Comparison of ENCODE assay signal across 8 cellular contexts in genomic region chr9:132406554-132407122, GRCh38. TPM values are rescaled to one million over a fixed set of nuclear protein-coding genes. Genes with fewer than 3 reads are reported as not detected.
DNase-seq lines count a peak whose midpoint lies in the region; ATAC-seq, FAIRE-seq and TF ChIP-seq lines count a peak whose summit lies in the region.

A gene with protein sequence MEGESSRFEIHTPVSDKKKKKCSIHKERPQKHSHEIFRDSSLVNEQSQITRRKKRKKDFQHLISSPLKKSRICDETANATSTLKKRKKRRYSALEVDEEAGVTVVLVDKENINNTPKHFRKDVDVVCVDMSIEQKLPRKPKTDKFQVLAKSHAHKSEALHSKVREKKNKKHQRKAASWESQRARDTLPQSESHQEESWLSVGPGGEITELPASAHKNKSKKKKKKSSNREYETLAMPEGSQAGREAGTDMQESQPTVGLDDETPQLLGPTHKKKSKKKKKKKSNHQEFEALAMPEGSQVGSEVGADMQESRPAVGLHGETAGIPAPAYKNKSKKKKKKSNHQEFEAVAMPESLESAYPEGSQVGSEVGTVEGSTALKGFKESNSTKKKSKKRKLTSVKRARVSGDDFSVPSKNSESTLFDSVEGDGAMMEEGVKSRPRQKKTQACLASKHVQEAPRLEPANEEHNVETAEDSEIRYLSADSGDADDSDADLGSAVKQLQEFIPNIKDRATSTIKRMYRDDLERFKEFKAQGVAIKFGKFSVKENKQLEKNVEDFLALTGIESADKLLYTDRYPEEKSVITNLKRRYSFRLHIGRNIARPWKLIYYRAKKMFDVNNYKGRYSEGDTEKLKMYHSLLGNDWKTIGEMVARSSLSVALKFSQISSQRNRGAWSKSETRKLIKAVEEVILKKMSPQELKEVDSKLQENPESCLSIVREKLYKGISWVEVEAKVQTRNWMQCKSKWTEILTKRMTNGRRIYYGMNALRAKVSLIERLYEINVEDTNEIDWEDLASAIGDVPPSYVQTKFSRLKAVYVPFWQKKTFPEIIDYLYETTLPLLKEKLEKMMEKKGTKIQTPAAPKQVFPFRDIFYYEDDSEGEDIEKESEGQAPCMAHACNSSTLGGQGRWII (minus strand): TSS chr9:132406840. CDS start chr9:132402821, 4,019 bp downstream.

- no peak for TF ChIP-seq CTCF in CD8-positive, alpha-beta T cell (IDR thresholded peaks at IDR 0.05)

- peak within 1 kb of the TSS; percentile 91 for H3K27ac Mint-ChIP-seq in CD8-positive, alpha-beta T cell
- peak within 1 kb of the TSS; percentile 89 to 93 for H3K27ac Mint-ChIP-seq in effector memory CD8-positive, alpha-beta T cell
- H3K27ac Mint-ChIP-seq in memory B cell: peak within 1 kb of the TSS; percentile 95

- peaks cover 58% of the 10 kb centered on the region for H3K4me1 Mint-ChIP-seq in CD8-positive, alpha-beta T cell (ENCODE audit: low read depth)
- H3K4me1 Mint-ChIP-seq in effector memory CD8-positive, alpha-beta T cell (ENCODE audit: low read depth in 2 of 2): peaks cover 41 to 48% of the 10 kb centered on the region in 2 donors
- H3K4me1 Mint-ChIP-seq in memory B cell: peaks cover 33% of the 10 kb centered on the region

- POLR2A ChIA-PET in CD8-positive, alpha-beta T cell (lab: Charles Lee): interaction anchor here (0.7 kb wide), 1 partner anchor 143 kb away, joined by 3 read pairs; no protein-coding TSS in a partner anchor

- CTCF ChIA-PET in CD8-positive, alpha-beta T cell (lab: Charles Lee): interaction anchor here (1.9 kb wide), 1 partner anchor 168 kb away, joined by 5 read pairs; no protein-coding TSS in a partner anchor

- intact Hi-C loops in CD8-positive, alpha-beta T cell (cut with DNase I, micrococcal nuclease): loop anchor here (1.0 to 2.0 kb wide), 5 partner anchors 51 to 624 kb away; partner anchors contain the start of genes GTF3C4 (in 2 of the 2), BARHL1 (in 1 of the 2) and GTF3C5 (in 1 of the 2)

- H3K27me3 Mint-ChIP-seq in CD8-positive, alpha-beta T cell (ENCODE audit: low read depth): peaks cover 11% of the 10 kb centered on the region
- peaks cover 10 to 11% of the 10 kb centered on the region in 2 donors for H3K27me3 Mint-ChIP-seq in effector memory CD8-positive, alpha-beta T cell
- H3K27me3 Mint-ChIP-seq in memory B cell: no peaks in the 10 kb centered on the region

- peaks cover 12% of the 10 kb centered on the region for H3K27me3 ChIP-seq in CD8-positive, alpha-beta T cell (ENCODE audit: insufficient read depth, low read length)

- peak within 1 kb of the TSS; percentile 76 for H3K4me3 ChIP-seq in CD8-positive, alpha-beta T cell (ENCODE audit: low read depth, low read length)

- H3K4me3 Mint-ChIP-seq in CD8-positive, alpha-beta T cell: peak within 1 kb of the TSS; percentile 93
- peak within 1 kb of the TSS; percentile 90 to 92 for H3K4me3 Mint-ChIP-seq in effector memory CD8-positive, alpha-beta T cell
- H3K4me3 Mint-ChIP-seq in memory B cell: peak within 1 kb of the TSS; percentile 88

- no peaks in the 10 kb centered on the region for H3K9me3 ChIP-seq in CD8-positive, alpha-beta T cell (ENCODE audit: low read length)

- H3K36me3 Mint-ChIP-seq in CD8-positive, alpha-beta T cell: peaks cover 26% of the 10 kb centered on the region
- H3K36me3 Mint-ChIP-seq in effector memory CD8-positive, alpha-beta T cell (ENCODE audit: insufficient read depth): peaks cover 35% of the 10 kb centered on the region
- H3K36me3 Mint-ChIP-seq in memory B cell: peaks cover 9% of the 10 kb centered on the region

- DNase-seq in CD8-positive, alpha-beta T cell: peak; percentile 84 to 97 (median 94)
- DNase-seq in HTR-8/SVneo (ENCODE audit: insufficient read length, low spot score) (peak; percentile 88), NOMO-1 (lab: John Stamatoyannopoulos, UW; ENCODE audit: unreplicated experiment in 2 of 2) (peak; percentile 89 to 95), memory B cell (ENCODE audit: low spot score in 2 of 2) (peak; percentile 85 to 91)
- DNase-seq in activated CD8-positive, alpha-beta memory T cell treated with anti-CD3 and anti-CD28 coated beads for 24 hours: peak; percentile 94
- DNase-seq in effector memory CD8-positive, alpha-beta T cell: peak; percentile 92 to 93 (median 93)
- DNase-seq in stimulated activated CD4-positive, alpha-beta T cell treated with anti-CD3 and anti-CD28 coated beads, TNF-alpha, amount 100 ng/mL, for 48 hours (ENCODE audit: low read depth in 3 of 3): peak; percentile 84 to 96 (median 87)

- no peak for FAIRE-seq in HTR-8/SVneo (lab: Jason Lieb, UNC)

- no peaks in the 10 kb centered on the region for H3K9me3 Mint-ChIP-seq in CD8-positive, alpha-beta T cell
- no peaks in the 10 kb centered on the region for H3K9me3 Mint-ChIP-seq in effector memory CD8-positive, alpha-beta T cell
- H3K9me3 Mint-ChIP-seq in memory B cell: no peaks in the 10 kb centered on the region

- H3K27ac ChIP-seq in CD8-positive, alpha-beta T cell (ENCODE audit: low read depth, low read length): peak within 1 kb of the TSS; percentile 56

- peaks cover 56% of the 10 kb centered on the region for H3K4me1 ChIP-seq in CD8-positive, alpha-beta T cell (ENCODE audit: insufficient read depth, low read length)

- ATAC-seq in CD8-positive, alpha-beta T cell: peak; percentile 79
- ATAC-seq in GM21367 (IDR thresholded peaks at IDR 0.05; ENCODE audit: unreplicated experiment): peak; percentile 62
- peak; percentile 87 for ATAC-seq in effector memory CD8-positive, alpha-beta T cell (replicated peaks)
- ATAC-seq in memory B cell (ENCODE audit: low read depth): peak; percentile 89

- H3K36me3 ChIP-seq in CD8-positive, alpha-beta T cell (ENCODE audit: insufficient read depth, low read length): no peaks in the 10 kb centered on the region

RNA-seq across cellular contexts. Expression of the gene that starts here (rescaled TPM):
- total RNA-seq in CD8-positive, alpha-beta T cell: 10 to 100 TPM; 14.5 to 15.0 TPM

Comparison
In these comparisons a context has a peak if more than half of its experiments do, and no peak if none do; other contexts are left out.
1. Peak in every context shown above with its lines: DNase-seq, ATAC-seq, H3K4me3 ChIP-seq and H3K27ac ChIP-seq.